In genomic region chr1:75172556-75172955, GRCh38 we compare ENCODE assay signal across 27 cellular contexts. TPM values are rescaled to one million over a fixed set of nuclear protein-coding genes. Genes with fewer than 3 reads are reported as not detected.
DNase-seq lines count a peak whose midpoint lies in the region; ATAC-seq, FAIRE-seq and TF ChIP-seq lines count a peak whose summit lies in the region.
"Had no signal": no experiment of that assay in that cellular context is flagged by ENCODE, and none has a peak within 500 bp of the region (broad histone marks: within the 10 kb centered on the region; RNA-seq: fewer than 3 reads in every experiment).

No MANE protein-coding gene starts in this region.

- CTCF ChIA-PET in HEK293T (lab: Yijun Ruan, JAX) = interaction anchor here (0.9 kb wide), 1 partner anchor 10 kb away, joined by 3 read pairs; no protein-coding TSS in a partner anchor

- no peak for FAIRE-seq in kidney (lab: Jason Lieb, UNC)
- FAIRE-seq: G401.6 had no signal

- TF ChIP-seq CTCF in cardiac muscle cell (IDR thresholded peaks at IDR 0.05; ENCODE audit: low read depth, low read length) (no peak), kidney (IDR thresholded peaks at IDR 0.05; ENCODE audit: borderline replicate concordance, extremely low read depth, insufficient read depth) (no peak)

- POLR2A ChIA-PET in HEK293T (lab: Yijun Ruan, JAX) = no interaction called here

- H3K27me3 ChIP-seq in cardiac muscle cell (no peaks in the 10 kb centered on the region), MG63 (no peaks in the 10 kb centered on the region)
- H3K27me3 ChIP-seq: BLaER1 treated with 17β-estradiol and CSF1 and Interleukin-3, amounts not matched to agents 10 nM and 100 nM had no signal

- DNase-seq in cardiac muscle cell (ENCODE audit: low read depth in 1 of 2, low spot score in 1 of 2) (no peak), cardiac septum (ENCODE audit: low spot score) (no peak), MG63 (peak; percentile 19), globus pallidus (ENCODE audit: low spot score) (peak; percentile 29), sciatic nerve (ENCODE audit: low spot score) (no peak), HEK293T (ENCODE audit: extremely low spot score) (no peak), NOMO-1 treated with DMSO at 0.1 percent for 48 hours (lab: John Stamatoyannopoulos, UW; ENCODE audit: unreplicated experiment) (no peak), kidney (no peak)
- DNase-seq: AML-193; CD4-positive, alpha-beta T cell; COR-L47; DMS53; GOT3; HCEC 1CT; IMR-90; KG1; MM.1S; NCI-H1694; NCI-H2029 treated with DMSO at 0.1 percent for 48 hours; NCI-H526; NCI-H82; NK-92 treated with Interleukin-12 subunit alpha and Interleukin-12 subunit beta, amount 100 ng/mL, for 24 hours; PC-9; SHP77 had no signal

- H3K36me3 ChIP-seq in cardiac muscle cell (no peaks in the 10 kb centered on the region), MG63 (no peaks in the 10 kb centered on the region), kidney (ENCODE audit: control insufficient read depth in 1 of 2, insufficient read depth in 2 of 2, low read length in 2 of 2) (no peaks in the 10 kb centered on the region)
- H3K36me3 ChIP-seq: BLaER1 treated with 17β-estradiol and CSF1 and Interleukin-3, amounts not matched to agents 10 nM and 100 nM had no signal

- no peaks in the 10 kb centered on the region for H3K9me3 ChIP-seq in cardiac muscle cell (ENCODE audit: low read depth)
- H3K9me3 ChIP-seq in MG63 = no peaks in the 10 kb centered on the region
- no peaks in the 10 kb centered on the region for H3K9me3 ChIP-seq in kidney (ENCODE audit: control insufficient read depth in 1 of 2, low read length in 2 of 2)

- ATAC-seq in sciatic nerve = peak; percentile 65

- peak overlapping the region; percentile 59 for H3K27ac ChIP-seq in cardiac muscle cell
- H3K27ac ChIP-seq in kidney (ENCODE audit: low read depth in 2 of 2, low read length in 2 of 2) = no peak overlapping the region
- H3K27ac ChIP-seq: BLaER1 treated with 17β-estradiol and CSF1 and Interleukin-3, amounts not matched to agents 10 nM and 100 nM; PC-9 had no signal

- H3K4me1 ChIP-seq in cardiac muscle cell (ENCODE audit: low read depth) (peaks cover 7% of the 10 kb centered on the region), kidney (ENCODE audit: control insufficient read depth in 1 of 2, insufficient read depth in 1 of 2, low read depth in 1 of 2, low read length in 2 of 2) (no peaks in the 10 kb centered on the region)

- H3K4me3 ChIP-seq in cardiac muscle cell (no peak overlapping the region), MG63 (no peak overlapping the region), kidney (ENCODE audit: low read length in 2 of 2) (no peak overlapping the region)
- H3K4me3 ChIP-seq: BLaER1 treated with 17β-estradiol and CSF1 and Interleukin-3, amounts not matched to agents 10 nM and 100 nM; PC-9 had no signal

- intact Hi-C loops in cardiac septum (cut with DNase I) (no loop called here), sciatic nerve (cut with DNase I) (no loop called here), kidney (cut with DNase I) (no loop called here)

- no peak overlapping the region for H3K9ac ChIP-seq in kidney (ENCODE audit: low read length in 2 of 2)
- H3K9ac ChIP-seq: BLaER1 treated with 17β-estradiol and CSF1 and Interleukin-3, amounts not matched to agents 10 nM and 100 nM had no signal

TF ChIP-seq in HEK293T, 16 proteins besides CTCF, POLR2A, EP300 and RAD21:
- no peak for TF ChIP-seq PKNOX1 (IDR thresholded peaks at IDR 0.05)
- no peak for TF ChIP-seq TARDBP (IDR thresholded peaks at IDR 0.05)

RNA-seq across cellular contexts. Expression of gene LHX8, which starts 38.4 kb away (rescaled TPM):
- 0.18 and 0.35 TPM in 2 replicates for total RNA-seq in cardiac muscle cell
- polyA plus RNA-seq in cardiac muscle cell = 0.47 and 1.9 TPM in 2 replicates
- total RNA-seq in cardiac septum = not detected
- total RNA-seq in MG63 (2014; rRNA removed; shearing (Covaris generic); ENCODE audit: low replicate concordance) = 0.79 TPM in 1 of 2 replicates, not detected in the other
- total RNA-seq in sciatic nerve = not detected
- total RNA-seq in kidney = not detected
- not detected for polyA plus RNA-seq in kidney (ENCODE audit: insufficient read depth, low read depth, low replicate concordance)
- total RNA-seq: A172; CD4-positive, alpha-beta T cell; IMR-90; PC-9 had no signal
- polyA plus RNA-seq: IMR-90 had no signal

Comparison
In these comparisons a context has a peak if more than half of its experiments do, and no peak if none do; other contexts are left out.
1. DNase-seq: peak in MG63 (single experiment) and globus pallidus (single experiment); none in cardiac muscle cell (0 of 2), cardiac septum (single experiment), sciatic nerve (single experiment), HEK293T (single experiment), NOMO-1 treated with DMSO at 0.1 percent for 48 hours (single experiment) and kidney (single experiment).